22 cellular contexts compared by ENCODE assay signal in the genomic region with DNA sequence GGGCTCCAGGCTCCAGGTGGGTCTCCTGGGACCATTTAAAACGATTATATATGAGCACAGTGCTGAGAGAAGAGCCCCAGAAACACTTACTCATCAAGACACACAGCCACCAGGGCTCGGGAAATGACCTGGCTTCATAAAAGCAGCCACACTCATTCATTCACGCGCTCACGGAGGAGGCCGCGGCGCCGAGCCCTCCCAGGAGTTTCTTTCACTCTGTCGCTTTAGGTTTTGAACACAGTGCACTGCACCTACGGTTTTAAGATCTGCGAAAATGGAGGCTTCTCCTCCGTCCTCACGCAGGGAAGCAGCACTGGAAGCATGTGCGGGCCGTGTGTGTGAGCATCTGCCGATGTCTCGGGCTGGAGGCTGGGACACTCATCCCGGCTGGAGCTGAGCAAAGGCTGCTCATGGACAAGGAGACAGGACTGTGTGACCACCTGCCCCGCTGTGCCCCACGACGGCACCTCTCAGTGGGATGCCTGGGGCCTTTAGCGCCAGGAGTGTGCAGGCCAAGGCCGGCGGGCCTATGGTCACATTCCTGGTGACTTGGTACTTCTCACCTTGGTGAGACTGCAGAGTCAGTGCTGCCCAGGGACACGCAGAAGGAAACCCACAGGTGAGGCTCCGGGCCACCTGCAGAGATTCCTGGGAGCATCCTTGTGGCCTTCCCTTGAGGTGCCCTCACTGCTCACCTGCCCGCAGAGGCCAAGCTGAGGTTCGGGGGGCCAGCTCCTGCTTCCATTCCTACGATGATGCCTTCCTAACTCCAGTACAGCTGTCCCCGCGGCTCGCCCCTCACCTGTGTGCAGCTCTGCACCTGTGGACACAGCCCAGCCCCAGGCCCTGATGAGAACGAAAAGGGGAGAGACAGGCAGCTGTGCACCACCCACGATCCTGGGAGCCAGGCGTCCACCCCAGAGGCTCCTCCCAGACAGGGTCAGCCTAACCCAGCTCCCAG.
DNase-seq lines count a peak whose midpoint lies in the region; ATAC-seq, FAIRE-seq and TF ChIP-seq lines count a peak whose summit lies in the region.
"Had no signal": no experiment of that assay in that cellular context is flagged by ENCODE, and none has a peak within 500 bp of the region (broad histone marks: within the 10 kb centered on the region; RNA-seq: fewer than 3 reads in every experiment).

No MANE protein-coding gene starts in this region.

- no peaks in the 10 kb centered on the region for H3K9me2 ChIP-seq in PC-9 (ENCODE audit: insufficient read depth)

- H3K9me3 ChIP-seq in breast epithelium (peaks cover 0 to 6% of the 10 kb centered on the region in 2 donors), osteoblast (ENCODE audit: low read depth, low read length) (no peaks in the 10 kb centered on the region), PC-9 (ENCODE audit: insufficient read depth, low read depth) (no peaks in the 10 kb centered on the region)
- H3K9me3 ChIP-seq: MG63 had no signal

- POLR2A ChIA-PET in MCF 10A (lab: Yijun Ruan, JAX): no interaction called here
- POLR2A ChIA-PET in PC-9 (lab: Charles Lee; ENCODE audit: unreplicated experiment): no interaction called here

- TF ChIP-seq POLR2A in breast epithelium (IDR thresholded peaks at IDR 0.05): no peak

- H3K27ac ChIP-seq in breast epithelium: no peak overlapping the region
- no peak overlapping the region for H3K27ac ChIP-seq in osteoblast (ENCODE audit: low read depth, low read length)
- no peak overlapping the region for H3K27ac ChIP-seq in PC-9
- H3K27ac ChIP-seq: dorsolateral prefrontal cortex, left lung had no signal

- no peaks in the 10 kb centered on the region for H3K27me3 Mint-ChIP-seq in MCF 10A (ENCODE audit: insufficient read depth, unreplicated experiment)

- H3K4me1 ChIP-seq in breast epithelium: no peaks in the 10 kb centered on the region
- no peaks in the 10 kb centered on the region for H3K4me1 ChIP-seq in osteoblast (ENCODE audit: insufficient read depth, low read length)
- no peaks in the 10 kb centered on the region for H3K4me1 ChIP-seq in PC-9 (replicated peaks; ENCODE audit: insufficient read depth)
- H3K4me1 ChIP-seq: left lung had no signal

- no peak overlapping the region for H3K4me3 Mint-ChIP-seq in MCF 10A (ENCODE audit: unreplicated experiment)
- H3K4me3 Mint-ChIP-seq: activated naive CD8-positive, alpha-beta T cell treated with anti-CD3 and anti-CD28 coated beads, Interleukin-2, amount 50 U/mL, for 24 hours; activated T-cell treated with anti-CD3 and anti-CD28 coated beads, Interleukin-2, amount 50 U/mL, for 72 hours; CD4-positive, alpha-beta memory T cell had no signal

- H3K36me3 ChIP-seq in breast epithelium: no peaks in the 10 kb centered on the region
- H3K36me3 ChIP-seq in osteoblast (ENCODE audit: insufficient read depth, low read length): no peaks in the 10 kb centered on the region
- H3K36me3 ChIP-seq in PC-9 (ENCODE audit: low read depth): no peaks in the 10 kb centered on the region
- H3K36me3 ChIP-seq: left lung, MG63 had no signal

- intact Hi-C loops in breast epithelium (cut with DNase I; ENCODE audit: low total_unique reads) (no loop called here), MCF 10A (cut with micrococcal nuclease) (no loop called here), PC-9 (cut with micrococcal nuclease; ENCODE audit: unreplicated experiment) (no loop called here)

- H3K9me3 Mint-ChIP-seq in MCF 10A (ENCODE audit: unreplicated experiment): peaks cover 51% of the 10 kb centered on the region

- DNase-seq in breast epithelium (ENCODE audit: low spot score in 2 of 2) (peak; percentile 13 to 48), MCF 10A (ENCODE audit: unreplicated experiment) (no peak), ecto neural progenitor cell (ENCODE audit: low spot score) (peak; percentile 26), osteoblast (ENCODE audit: insufficient read length, low spot score, missing footprints) (peak; percentile 85), urothelium cell line (ENCODE audit: low spot score) (no peak), PC-9 (no peak), GM03348 (ENCODE audit: low spot score) (no peak)
- DNase-seq: activated CD4-positive, alpha-beta T cell treated with anti-CD3 and anti-CD28 coated beads for 48 hours; activated naive CD8-positive, alpha-beta T cell treated with anti-CD3 and anti-CD28 coated beads, Interleukin-2, amount 50 U/mL, for 24 hours; activated T-cell treated with anti-CD3 and anti-CD28 coated beads, Interleukin-2, amount 50 U/mL, for 72 hours; DND-41; GOT3; MG63; NCI-H1694 treated with DMSO at 0.1 percent for 48 hours; NCI-H446 treated with DMSO at 0.1 percent for 48 hours had no signal

- no peaks in the 10 kb centered on the region for H3K36me3 Mint-ChIP-seq in MCF 10A (ENCODE audit: insufficient read depth, unreplicated experiment)
- H3K36me3 Mint-ChIP-seq: CD4-positive, alpha-beta memory T cell had no signal

- BruUV-seq in MCF 10A (replicated peaks; lab: Mats Ljungman, UMichigan) (no TSS peak), PC-9 (replicated peaks; lab: Mats Ljungman, UMichigan) (no TSS peak)

- H3F3A ChIP-seq in PC-9 (ENCODE audit: insufficient read depth, low read depth): no peaks in the 10 kb centered on the region

- no peaks in the 10 kb centered on the region for H4K20me1 ChIP-seq in osteoblast (ENCODE audit: insufficient read depth, low read length)
- peaks cover 3% of the 10 kb centered on the region; the same call in 1 of the 2 replicates for H4K20me1 ChIP-seq in PC-9 (ENCODE audit: insufficient read depth)

- H3K4me2 ChIP-seq in osteoblast (ENCODE audit: insufficient read depth, low read length) (no peak overlapping the region), PC-9 (no peak overlapping the region)
- H3K4me2 ChIP-seq: smooth muscle cell had no signal

- H2AFZ ChIP-seq in osteoblast (ENCODE audit: low read length) (no peak overlapping the region), PC-9 (no peak overlapping the region)

- no peaks in the 10 kb centered on the region for H3K79me2 ChIP-seq in osteoblast (ENCODE audit: insufficient read depth, low read length)
- H3K79me2 ChIP-seq in PC-9 (ENCODE audit: low read depth): no peaks in the 10 kb centered on the region

- TF ChIP-seq CTCF in breast epithelium (IDR thresholded peaks at IDR 0.05) (no peak), MCF 10A (IDR thresholded peaks at IDR 0.05; ENCODE audit: unreplicated experiment) (no peak), osteoblast (IDR thresholded peaks at IDR 0.05; ENCODE audit: extremely low read depth, low read depth, low read length) (no peak), PC-9 (conservative IDR thresholded peaks at IDR 0.05) (no peak)

- no peak for ATAC-seq in GM18502 (IDR thresholded peaks at IDR 0.05; ENCODE audit: poor library complexity, unreplicated experiment)
- ATAC-seq: activated naive CD8-positive, alpha-beta T cell treated with anti-CD3 and anti-CD28 coated beads, Interleukin-2, amount 50 U/mL, for 24 hours; activated T-cell treated with anti-CD3 and anti-CD28 coated beads, Interleukin-2, amount 50 U/mL, for 72 hours; HepG2; left lung had no signal

- peaks cover 0 to 44% of the 10 kb centered on the region in 2 donors for H3K27me3 ChIP-seq in breast epithelium
- no peaks in the 10 kb centered on the region for H3K27me3 ChIP-seq in osteoblast (ENCODE audit: insufficient read depth, low read length)
- peaks cover 75% of the 10 kb centered on the region for H3K27me3 ChIP-seq in PC-9 (ENCODE audit: insufficient read depth, low read depth)
- H3K27me3 ChIP-seq: MG63 had no signal

- H3K4me3 ChIP-seq in breast epithelium (no peak overlapping the region), osteoblast (ENCODE audit: insufficient read depth, low read length) (no peak overlapping the region), PC-9 (no peak overlapping the region)
- H3K4me3 ChIP-seq: dorsolateral prefrontal cortex, left lung, MG63, smooth muscle cell had no signal

- CTCF ChIA-PET in MCF 10A (lab: Yijun Ruan, JAX): no interaction called here
- CTCF ChIA-PET in PC-9 (lab: Charles Lee): no interaction called here

- H3K27ac Mint-ChIP-seq in MCF 10A (ENCODE audit: low read depth, unreplicated experiment): no peak overlapping the region
- H3K27ac Mint-ChIP-seq: activated naive CD8-positive, alpha-beta T cell treated with anti-CD3 and anti-CD28 coated beads, Interleukin-2, amount 50 U/mL, for 24 hours; activated T-cell treated with anti-CD3 and anti-CD28 coated beads, Interleukin-2, amount 50 U/mL, for 72 hours had no signal

- peak; percentile 48 for FAIRE-seq in urothelium cell line (lab: Jason Lieb, UNC)
- FAIRE-seq: GM18507, HepG2 had no signal

- H3K4me1 Mint-ChIP-seq in MCF 10A (ENCODE audit: insufficient read depth, unreplicated experiment): no peaks in the 10 kb centered on the region

Comparison
In these comparisons a context has a peak if more than half of its experiments do, and no peak if none do; other contexts are left out.
1. DNase-seq: peak in breast epithelium (2 of 2), ecto neural progenitor cell (single experiment) and osteoblast (single experiment); none in MCF 10A (single experiment), urothelium cell line (single experiment), PC-9 (0 of 2) and GM03348 (single experiment).